In the genomic region with DNA sequence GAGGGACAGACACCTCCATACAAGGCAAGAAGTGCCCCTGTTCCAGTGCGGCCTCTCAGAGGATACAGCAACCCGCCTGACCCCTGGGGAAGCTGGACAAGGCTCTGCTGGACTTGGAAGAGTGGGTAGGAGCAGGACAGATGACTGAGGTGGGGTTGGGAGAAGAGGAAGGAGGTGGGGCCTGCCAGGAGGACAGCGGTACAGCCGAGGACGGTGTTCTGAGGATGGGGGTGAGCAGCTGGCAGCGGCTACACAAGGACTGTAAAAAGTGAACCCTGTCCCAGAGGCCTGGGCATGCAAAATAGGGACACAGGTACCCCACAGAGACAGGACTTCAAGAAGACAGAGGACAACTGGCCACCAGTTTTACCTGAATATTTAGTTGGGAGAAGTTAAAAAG, we compare ENCODE assay signal across 18 cellular contexts. TPM values are rescaled to one million over a fixed set of nuclear protein-coding genes. Genes with fewer than 3 reads are reported as not detected.
DNase-seq lines count a peak whose midpoint lies in the region; ATAC-seq and TF ChIP-seq lines count a peak whose summit lies in the region.
"Had no signal": no experiment of that assay in that cellular context is flagged by ENCODE, and none has a peak within 500 bp of the region (broad histone marks: within the 10 kb centered on the region; RNA-seq: fewer than 3 reads in every experiment).

No MANE protein-coding gene starts in this region.

- no peak overlapping the region for H3K4me3 ChIP-seq in H7 (ENCODE audit: insufficient read depth, low read depth, low read length)
- H3K4me3 ChIP-seq: GM23248 had no signal

- peaks cover 18% of the 10 kb centered on the region for H3K9me3 Mint-ChIP-seq in nephron progenitor cell
- no peaks in the 10 kb centered on the region for H3K9me3 Mint-ChIP-seq in stimulated activated naive B cell treated with anti-CD40 and anti-IgM and Interleukin-4, amounts not matched to agents 10 μg/mL and 1 μg/mL and 100 μg/mL, for 72 hours

- DNase-seq in H7 (peak; percentile 35), caudate nucleus (lab: John Stamatoyannopoulos, UW) (peak in 3 of 61 donors; percentile 25 to 47 (median 33)), nephron progenitor cell (no peak)
- no peak for DNase-seq in stimulated activated naive B cell treated with anti-CD40 and anti-IgM and Interleukin-4, amounts not matched to agents 10 μg/mL and 1 μg/mL and 100 μg/mL, for 72 hours
- DNase-seq in activated naive CD4-positive, alpha-beta T cell (lab: John Stamatoyannopoulos, UW): no peak
- DNase-seq: ACHN, COR-L47, GM23248, KBM-7, NCI-H1105 treated with DMSO at 0.1 percent for 48 hours, NCI-H1694, NCI-H2107, NCI-H510A treated with DMSO at 0.1 percent for 48 hours, NCI-H774, SHP77 treated with DMSO at 0.1 percent for 48 hours had no signal

- H3K27ac ChIP-seq in caudate nucleus (ENCODE audit: low read depth, low read length) (peak overlapping the region; percentile 87), temporal lobe (ENCODE audit: low read depth, low read length) (peak overlapping the region; percentile 58)
- H3K27ac ChIP-seq: GM23248 had no signal

- H3K36me3 ChIP-seq in H7 (replicated peaks; ENCODE audit: control insufficient read depth, insufficient read depth, low read length): no peaks in the 10 kb centered on the region

- H3K27ac Mint-ChIP-seq in nephron progenitor cell: peak overlapping the region; percentile 65
- no peak overlapping the region for H3K27ac Mint-ChIP-seq in stimulated activated naive B cell treated with anti-CD40 and anti-IgM and Interleukin-4, amounts not matched to agents 10 μg/mL and 1 μg/mL and 100 μg/mL, for 72 hours

- H3K4me1 Mint-ChIP-seq in nephron progenitor cell: peaks cover 13% of the 10 kb centered on the region
- H3K4me1 Mint-ChIP-seq in stimulated activated naive B cell treated with anti-CD40 and anti-IgM and Interleukin-4, amounts not matched to agents 10 μg/mL and 1 μg/mL and 100 μg/mL, for 72 hours: peaks cover 0 to 5% of the 10 kb centered on the region in 2 donors
- H3K4me1 Mint-ChIP-seq: CD14-positive monocyte had no signal

- H3K36me3 Mint-ChIP-seq in nephron progenitor cell (ENCODE audit: low read depth): no peaks in the 10 kb centered on the region
- no peaks in the 10 kb centered on the region for H3K36me3 Mint-ChIP-seq in stimulated activated naive B cell treated with anti-CD40 and anti-IgM and Interleukin-4, amounts not matched to agents 10 μg/mL and 1 μg/mL and 100 μg/mL, for 72 hours
- H3K36me3 Mint-ChIP-seq: CD14-positive monocyte had no signal

- no peak overlapping the region for H3K4me3 Mint-ChIP-seq in nephron progenitor cell
- H3K4me3 Mint-ChIP-seq in stimulated activated naive B cell treated with anti-CD40 and anti-IgM and Interleukin-4, amounts not matched to agents 10 μg/mL and 1 μg/mL and 100 μg/mL, for 72 hours: no peak overlapping the region
- H3K4me3 Mint-ChIP-seq: CD14-positive monocyte had no signal

- ATAC-seq in stimulated activated naive B cell treated with anti-CD40 and anti-IgM and Interleukin-4, amounts not matched to agents 10 μg/mL and 1 μg/mL and 100 μg/mL, for 72 hours (replicated peaks): no peak
- ATAC-seq in GM21360 (IDR thresholded peaks at IDR 0.05; ENCODE audit: unreplicated experiment): no peak

- no peak for TF ChIP-seq CTCF in nephron progenitor cell (IDR thresholded peaks at IDR 0.05)

- H3K27me3 Mint-ChIP-seq in nephron progenitor cell (ENCODE audit: low read depth, poor library complexity): peaks cover 13% of the 10 kb centered on the region
- no peaks in the 10 kb centered on the region for H3K27me3 Mint-ChIP-seq in stimulated activated naive B cell treated with anti-CD40 and anti-IgM and Interleukin-4, amounts not matched to agents 10 μg/mL and 1 μg/mL and 100 μg/mL, for 72 hours

- no peaks in the 10 kb centered on the region for H3K27me3 ChIP-seq in H7 (ENCODE audit: control insufficient read depth, insufficient read depth, low read length)

RNA-seq across cellular contexts. Expression of a gene that starts 23.5 kb away (rescaled TPM):
- total RNA-seq in H7 (2014; rRNA removed; shearing (Covaris generic)): 63.5 and 77.6 TPM in 2 replicates
- total RNA-seq in temporal lobe: 17.2 TPM

RNA-seq across cellular contexts. Expression of a gene that starts 41.7 kb away (rescaled TPM):
- total RNA-seq in H7 (2014; rRNA removed; shearing (Covaris generic)): 1.5 and 1.7 TPM in 2 replicates
- 111 TPM for total RNA-seq in temporal lobe

Comparison
In these comparisons a context has a peak if more than half of its experiments do, and no peak if none do; other contexts are left out.
1. RNA of a gene that starts 41.7 kb away (total RNA-seq): 111 TPM in temporal lobe (single experiment); 1.5 to 1.7 TPM in H7; every median in the first group is over 10 times any median in the second.